ENCODE assay signal across 10 cellular contexts in the genomic region with DNA sequence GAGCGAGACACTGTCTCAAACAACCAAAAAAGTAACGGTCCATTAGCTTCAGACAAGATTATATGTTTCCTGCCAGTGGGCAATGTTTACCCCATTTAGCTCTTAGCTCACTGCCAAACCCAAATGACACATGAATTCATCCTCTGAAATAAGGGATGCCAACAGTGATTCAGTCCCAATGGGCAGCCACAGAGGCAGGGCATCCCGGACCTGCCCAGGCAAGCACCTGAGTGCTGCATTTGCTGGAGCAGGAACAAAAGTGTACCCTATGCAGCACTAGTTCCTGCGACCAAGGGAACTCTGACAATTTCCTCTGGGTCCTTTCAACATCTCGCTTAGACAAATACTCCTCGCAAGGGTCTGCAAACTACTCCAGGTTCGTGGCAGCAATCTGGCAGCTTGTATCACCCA. TPM values are rescaled to one million over a fixed set of nuclear protein-coding genes. Genes with fewer than 3 reads are reported as not detected.
DNase-seq lines count a peak whose midpoint lies in the region; ATAC-seq and TF ChIP-seq lines count a peak whose summit lies in the region.
"Had no signal": no experiment of that assay in that cellular context is flagged by ENCODE, and none has a peak within 500 bp of the region (broad histone marks: within the 10 kb centered on the region; RNA-seq: fewer than 3 reads in every experiment).

No MANE protein-coding gene starts in this region.

- DNase-seq in left ventricle myocardium superior (no peak), right atrium auricular region (ENCODE audit: low spot score) (no peak), mesendoderm (no peak), upper lobe of right lung (no peak), CD1c-positive myeloid dendritic cell (ENCODE audit: extremely low spot score) (no peak)
- DNase-seq in activated naive CD8-positive, alpha-beta T cell treated with anti-CD3 and anti-CD28 coated beads, Interleukin-2, amount 50 U/mL, for 24 hours, result no peak
- no peak for DNase-seq in stimulated activated CD4-positive, alpha-beta T cell treated with anti-CD3 and anti-CD28 coated beads, Interleukin-1b, Interleukin-23, amount 100 ng/mL, for 48 hours
- DNase-seq: spleen, transverse colon had no signal

- no CpG with 5 or more reads among the region's 7 CpGs for WGBS in mesendoderm (ENCODE audit: extremely low coverage, insufficient coverage, low lambda C conversion rate)

- H2BK5ac ChIP-seq in mesendoderm (ENCODE audit: low read length), result no peak overlapping the region

- H3K79me1 ChIP-seq in mesendoderm (ENCODE audit: low read length), result peaks cover 8% of the 10 kb centered on the region

- H3K18ac ChIP-seq in mesendoderm (ENCODE audit: low read length), result no peak overlapping the region

- no peak overlapping the region for H3K56ac ChIP-seq in mesendoderm (ENCODE audit: low read length)

- H3K9me3 ChIP-seq in right atrium auricular region, result no peaks in the 10 kb centered on the region
- H3K9me3 ChIP-seq in upper lobe of right lung, result no peaks in the 10 kb centered on the region
- H3K9me3 ChIP-seq: spleen, transverse colon had no signal

- no peak overlapping the region for H2BK120ac ChIP-seq in mesendoderm (ENCODE audit: low read depth, low read length)

- H3K27me3 ChIP-seq in right atrium auricular region, result no peaks in the 10 kb centered on the region
- no peaks in the 10 kb centered on the region for H3K27me3 ChIP-seq in mesendoderm (ENCODE audit: insufficient read depth, low read length, poor library complexity)
- no peaks in the 10 kb centered on the region for H3K27me3 ChIP-seq in upper lobe of right lung
- H3K27me3 ChIP-seq: spleen, transverse colon had no signal

- no peak overlapping the region for H2BK15ac ChIP-seq in mesendoderm (replicated peaks; ENCODE audit: low read depth)

- peak overlapping the region in 1 of 2 donors; percentile 56 for H3K27ac ChIP-seq in right atrium auricular region
- peak overlapping the region; percentile 34 for H3K27ac ChIP-seq in mesendoderm (ENCODE audit: low read depth, low read length)
- peak overlapping the region; percentile 4 for H3K27ac ChIP-seq in upper lobe of right lung

- H4K8ac ChIP-seq in mesendoderm (ENCODE audit: low read depth, low read length), result no peak overlapping the region

- H3K4me2 ChIP-seq in mesendoderm (ENCODE audit: low read length), result no peak overlapping the region

- no peak overlapping the region for H2AK5ac ChIP-seq in mesendoderm (ENCODE audit: low read length)

- H3K36me3 ChIP-seq in right atrium auricular region, result peaks cover 24% of the 10 kb centered on the region
- peaks cover 12% of the 10 kb centered on the region for H3K36me3 ChIP-seq in mesendoderm (ENCODE audit: control insufficient read depth, insufficient read depth, low read length)
- H3K36me3 ChIP-seq in upper lobe of right lung, result peaks cover 55% of the 10 kb centered on the region

- intact Hi-C loops in left ventricle myocardium superior (cut with micrococcal nuclease), result no loop called here
- intact Hi-C loops in upper lobe of right lung (cut with DNase I), result no loop called here

- H3K9ac ChIP-seq in mesendoderm (ENCODE audit: low read length), result no peak overlapping the region

- peaks cover 87% of the 10 kb centered on the region for H3K79me2 ChIP-seq in mesendoderm (ENCODE audit: control insufficient read depth, insufficient read depth, low read length)

- peaks cover 53% of the 10 kb centered on the region for H3K4me1 Mint-ChIP-seq in activated naive CD8-positive, alpha-beta T cell treated with anti-CD3 and anti-CD28 coated beads, Interleukin-2, amount 50 U/mL, for 24 hours

- no peak overlapping the region for H4K5ac ChIP-seq in mesendoderm (ENCODE audit: low read length)

- no peaks in the 10 kb centered on the region for H3K27me3 Mint-ChIP-seq in activated naive CD8-positive, alpha-beta T cell treated with anti-CD3 and anti-CD28 coated beads, Interleukin-2, amount 50 U/mL, for 24 hours

- no peak for TF ChIP-seq CTCF in right atrium auricular region (IDR thresholded peaks at IDR 0.05)
- no peak for TF ChIP-seq CTCF in upper lobe of right lung (IDR thresholded peaks at IDR 0.05)

- H3K36me3 Mint-ChIP-seq in activated naive CD8-positive, alpha-beta T cell treated with anti-CD3 and anti-CD28 coated beads, Interleukin-2, amount 50 U/mL, for 24 hours (ENCODE audit: low read depth), result peaks cover 38% of the 10 kb centered on the region

- H3K4me1 ChIP-seq in right atrium auricular region (peaks cover 0 to 42% of the 10 kb centered on the region in 2 donors), mesendoderm (ENCODE audit: control insufficient read depth, low read depth, low read length) (no peaks in the 10 kb centered on the region), upper lobe of right lung (peaks cover 31% of the 10 kb centered on the region)

- H3K4ac ChIP-seq in mesendoderm (ENCODE audit: low read depth, low read length), result no peak overlapping the region

- H3K4me3 Mint-ChIP-seq in activated naive CD8-positive, alpha-beta T cell treated with anti-CD3 and anti-CD28 coated beads, Interleukin-2, amount 50 U/mL, for 24 hours, result no peak overlapping the region

- H3K27ac Mint-ChIP-seq in activated naive CD8-positive, alpha-beta T cell treated with anti-CD3 and anti-CD28 coated beads, Interleukin-2, amount 50 U/mL, for 24 hours, result peak overlapping the region; percentile 54

- peak; percentile 29 for ATAC-seq in left ventricle myocardium superior
- no peak for ATAC-seq in activated naive CD8-positive, alpha-beta T cell treated with anti-CD3 and anti-CD28 coated beads, Interleukin-2, amount 50 U/mL, for 24 hours
- ATAC-seq in upper lobe of right lung, result peak; percentile 79
- no peak for ATAC-seq in GM21515 (IDR thresholded peaks at IDR 0.05; ENCODE audit: unreplicated experiment)

- H3K4me3 ChIP-seq in right atrium auricular region (no peak overlapping the region), mesendoderm (ENCODE audit: low read length) (no peak overlapping the region), upper lobe of right lung (no peak overlapping the region)
- H3K4me3 ChIP-seq: spleen, transverse colon had no signal

- no peak overlapping the region for H3K23ac ChIP-seq in mesendoderm (ENCODE audit: low read length)

- no peaks in the 10 kb centered on the region for H3K9me3 Mint-ChIP-seq in activated naive CD8-positive, alpha-beta T cell treated with anti-CD3 and anti-CD28 coated beads, Interleukin-2, amount 50 U/mL, for 24 hours

RNA-seq across cellular contexts. Expression of gene IP6K2, which starts 8.0 kb away (rescaled TPM):
- total RNA-seq in left ventricle myocardium superior (30.2 TPM), right atrium auricular region (10 to 100 TPM; 35.7 to 39.6 TPM), upper lobe of right lung (44.2 TPM)
- 87.2 TPM for polyA plus RNA-seq in mesendoderm (2013, experiment 1 of 2)
- polyA plus RNA-seq in mesendoderm (2013, experiment 2 of 2), result 87.0 TPM

RNA-seq across cellular contexts. Expression of gene NCKIPSD, which starts 23.3 kb away (rescaled TPM):
- 13.6 TPM for total RNA-seq in left ventricle myocardium superior
- total RNA-seq in right atrium auricular region, result 10 to 100 TPM; 51.7 to 97.7 TPM
- 18.1 TPM for polyA plus RNA-seq in mesendoderm (2013, experiment 1 of 2)
- 18.7 TPM for polyA plus RNA-seq in mesendoderm (2013, experiment 2 of 2)
- total RNA-seq in upper lobe of right lung, result 18.3 TPM

RNA-seq across cellular contexts. Expression of gene CELSR3, which starts 46.4 kb away (rescaled TPM):
- total RNA-seq in left ventricle myocardium superior, result 0.35 TPM
- under 1 TPM; 0.11 to 0.59 TPM for total RNA-seq in right atrium auricular region
- polyA plus RNA-seq in mesendoderm (2013, experiment 1 of 2), result 3.4 TPM
- 3.5 TPM for polyA plus RNA-seq in mesendoderm (2013, experiment 2 of 2)
- total RNA-seq in upper lobe of right lung, result 1.2 TPM

Comparison
In these comparisons a context has a peak if more than half of its experiments do, and no peak if none do; other contexts are left out.
1. ATAC-seq: peak in left ventricle myocardium superior (single experiment) and upper lobe of right lung (single experiment); none in activated naive CD8-positive, alpha-beta T cell treated with anti-CD3 and anti-CD28 coated beads, Interleukin-2, amount 50 U/mL, for 24 hours (single experiment) and GM21515 (single experiment).